8 cellular contexts compared by ENCODE assay signal in the genomic region with DNA sequence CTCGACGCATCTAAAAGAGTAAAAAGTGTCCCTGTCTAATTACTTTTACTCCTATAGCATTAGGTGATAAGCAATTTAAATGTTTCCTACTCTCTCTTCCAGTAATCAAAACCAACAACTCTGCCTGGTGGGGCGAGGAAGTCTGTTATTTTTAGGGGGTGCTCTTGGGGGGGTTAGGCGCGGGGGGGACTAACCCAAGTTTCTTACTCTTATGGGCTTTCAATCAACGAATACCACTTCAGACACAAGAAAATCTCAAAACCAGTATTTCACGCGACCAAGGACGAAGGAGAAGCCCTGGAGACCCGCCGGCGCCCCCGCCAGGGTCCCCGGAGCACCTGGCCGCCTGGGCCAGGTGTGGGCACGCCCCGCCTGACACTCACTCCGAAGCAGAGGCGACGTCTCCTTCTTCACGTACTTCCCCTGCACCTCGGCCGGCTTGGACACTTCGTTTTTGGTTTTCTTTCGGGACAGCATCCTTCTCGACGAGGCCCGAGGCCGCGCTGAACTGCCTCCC. TPM values are rescaled to one million over a fixed set of nuclear protein-coding genes. Genes with fewer than 3 reads are reported as not detected.
A peak's percentile ranks its signal among the peaks of the same experiment; 100 is the strongest.
DNase-seq lines count a peak whose midpoint lies in the region; FAIRE-seq and TF ChIP-seq lines count a peak whose summit lies in the region.

No MANE protein-coding gene starts in this region.

- H3K27ac ChIP-seq in kidney (ENCODE audit: low read depth in 2 of 2, low read length in 2 of 2), result peak overlapping the region; percentile 96 to 97
- H3K27ac ChIP-seq in subcutaneous abdominal adipose tissue (ENCODE audit: low read depth, low read length), result peak overlapping the region; percentile 97

- intact Hi-C loops in kidney (cut with DNase I), result no loop called here

- H3K36me3 ChIP-seq in kidney (ENCODE audit: control insufficient read depth in 1 of 2, insufficient read depth in 2 of 2, low read length in 2 of 2) (no peaks in the 10 kb centered on the region), subcutaneous abdominal adipose tissue (ENCODE audit: control insufficient read depth in 5 of 5, insufficient read depth in 5 of 5, low read length in 5 of 5) (peaks cover 0 to 4% (median 3%) of the 10 kb centered on the region in 5 donors)

- H3K9ac ChIP-seq in kidney (ENCODE audit: low read length in 2 of 2), result peak overlapping the region; percentile 84 to 97
- peak overlapping the region; percentile 84 to 98 (median 96) for H3K9ac ChIP-seq in subcutaneous abdominal adipose tissue (ENCODE audit: low read length in 5 of 5)

- CTCF ChIA-PET in HEK293T (lab: Yijun Ruan, JAX), result no interaction called here

- H3K4me1 ChIP-seq in kidney (ENCODE audit: control insufficient read depth in 1 of 2, insufficient read depth in 1 of 2, low read depth in 1 of 2, low read length in 2 of 2) (peaks cover 7 to 15% of the 10 kb centered on the region in 2 donors), subcutaneous abdominal adipose tissue (ENCODE audit: control insufficient read depth in 5 of 5, insufficient read depth in 5 of 5, low read length in 5 of 5) (peaks cover 2 to 24% (median 14%) of the 10 kb centered on the region in 5 donors)

- H3K9me3 ChIP-seq in kidney (ENCODE audit: control insufficient read depth in 1 of 2, low read length in 2 of 2) (no peaks in the 10 kb centered on the region), subcutaneous abdominal adipose tissue (ENCODE audit: control insufficient read depth in 5 of 5, low read length in 5 of 5) (no peaks in the 10 kb centered on the region)

- FAIRE-seq in kidney (lab: Jason Lieb, UNC), result no peak

- no peak for TF ChIP-seq CTCF in kidney (IDR thresholded peaks at IDR 0.05; ENCODE audit: borderline replicate concordance, extremely low read depth, insufficient read depth)

- POLR2A ChIA-PET in HEK293T (lab: Yijun Ruan, JAX), result interaction anchor here (0.9 to 1.4 kb wide), 15 partner anchors 10 to 704 kb away, joined by 3 to 26 read pairs (median 4); no protein-coding TSS in a partner anchor

- DNase-seq in activated CD4-positive, alpha-beta T cell treated with anti-CD3 and anti-CD28 coated beads for 4 hours, result peak; percentile 27 to 38
- DNase-seq in activated CD4-positive, alpha-beta T cell treated with anti-CD3 and anti-CD28 coated beads for 48 hours, result no peak
- DNase-seq in HEK293T (ENCODE audit: extremely low spot score) (peak; percentile 19), NCI-H2107 (lab: John Stamatoyannopoulos, UW) (peak; percentile 26), amniotic epithelial cell (ENCODE audit: low read depth) (peak; percentile 2), kidney (no peak), EL (no peak)

- peak overlapping the region; percentile 80 to 95 for H3K4me3 ChIP-seq in kidney (ENCODE audit: low read length in 2 of 2)
- peak overlapping the region; percentile 86 to 97 (median 96) for H3K4me3 ChIP-seq in subcutaneous abdominal adipose tissue (ENCODE audit: low read depth in 1 of 5, low read length in 5 of 5)

- H3K27me3 ChIP-seq in subcutaneous abdominal adipose tissue (ENCODE audit: control insufficient read depth in 5 of 5, insufficient read depth in 4 of 5, low read length in 5 of 5), result no peaks in the 10 kb centered on the region

TF ChIP-seq in HEK293T, 16 proteins besides CTCF, POLR2A, EP300 and RAD21:
- TF ChIP-seq ELF4 (IDR thresholded peaks at IDR 0.05) (no peak), LEF1 (IDR thresholded peaks at IDR 0.05; ENCODE audit: borderline replicate concordance) (no peak), CTBP1 (IDR thresholded peaks at IDR 0.05; ENCODE audit: borderline replicate concordance) (no peak), NFRKB (IDR thresholded peaks at IDR 0.05) (no peak), ARNT (IDR thresholded peaks at IDR 0.05) (no peak), SP1 (IDR thresholded peaks at IDR 0.05) (no peak)

RNA-seq across cellular contexts. Expression of gene SAV1, which starts 0.6 kb away (rescaled TPM):
- 36.9 TPM for total RNA-seq in kidney
- polyA plus RNA-seq in kidney (ENCODE audit: insufficient read depth, low read depth, low replicate concordance), result 18.5 TPM

Comparison
In these comparisons a context has a peak if more than half of its experiments do, and no peak if none do; other contexts are left out.
1. DNase-seq: peak in activated CD4-positive, alpha-beta T cell treated with anti-CD3 and anti-CD28 coated beads for 4 hours (2 of 2), HEK293T (single experiment), NCI-H2107 (single experiment) and amniotic epithelial cell (single experiment); none in activated CD4-positive, alpha-beta T cell treated with anti-CD3 and anti-CD28 coated beads for 48 hours (single experiment), kidney (single experiment) and EL (single experiment).